Comparison of ENCODE assay signal across 25 cellular contexts in genomic region chr18:48034651-48035555, GRCh38.
DNase-seq lines count a peak whose midpoint lies in the region; ATAC-seq and TF ChIP-seq lines count a peak whose summit lies in the region.
"Had no signal": no experiment of that assay in that cellular context is flagged by ENCODE, and none has a peak within 500 bp of the region (broad histone marks: within the 10 kb centered on the region; RNA-seq: fewer than 3 reads in every experiment).

No MANE protein-coding gene starts in this region.

- H3K27me3 ChIP-seq in spleen (replicated peaks in 1 of 7): no peaks in the 10 kb centered on the region
- H3K27me3 ChIP-seq in Karpas-422 (ENCODE audit: low read length): no peaks in the 10 kb centered on the region
- no peaks in the 10 kb centered on the region for H3K27me3 ChIP-seq in vagina
- H3K27me3 ChIP-seq: brain microvascular endothelial cell, heart right ventricle had no signal

- TF ChIP-seq POLR2A in spleen (IDR thresholded peaks at IDR 0.05) (no peak), vagina (IDR thresholded peaks at IDR 0.05) (no peak)

- peaks cover 14% of the 10 kb centered on the region for H3K27me3 Mint-ChIP-seq in glutamatergic neuron (ENCODE audit: unreplicated experiment)
- peaks cover 0 to 4% (median 3%) of the 10 kb centered on the region in 3 donors for H3K27me3 Mint-ChIP-seq in immature natural killer cell (ENCODE audit: low read depth in 3 of 3)
- H3K27me3 Mint-ChIP-seq: activated CD4-positive, alpha-beta T cell treated with anti-CD3 and anti-CD28 coated beads, Interleukin-2, amount 10 ng/mL, durations not matched to agents 7 days and 5 days; activated T-cell treated with anti-CD3 and anti-CD28 coated beads, Interleukin-2, amount 50 U/mL, for 24 hours had no signal

- H3K9me3 Mint-ChIP-seq in glutamatergic neuron (ENCODE audit: unreplicated experiment) (peaks cover 19% of the 10 kb centered on the region), immature natural killer cell (peaks cover 0 to 2% (median 0%) of the 10 kb centered on the region in 6 donors)
- H3K9me3 Mint-ChIP-seq: activated CD4-positive, alpha-beta T cell treated with anti-CD3 and anti-CD28 coated beads, Interleukin-2, amount 10 ng/mL, durations not matched to agents 7 days and 5 days; activated T-cell treated with anti-CD3 and anti-CD28 coated beads, Interleukin-2, amount 50 U/mL, for 24 hours had no signal

- H3K79me2 ChIP-seq in Karpas-422 (ENCODE audit: low read length): no peaks in the 10 kb centered on the region

- 74 to 87% (median 87%) methylated on average over 16 of the region's 16 CpGs for WGBS in spleen, 5 donors

- ATAC-seq in SK-N-SH treated with all-trans-retinoic acid at 6 μM for 48 hours: no peak; the same call in 2 of the 3 replicates
- ATAC-seq: HCT116, heart right ventricle had no signal

- no peaks in the 10 kb centered on the region for H3K9me3 ChIP-seq in spleen
- H3K9me3 ChIP-seq in Karpas-422 (ENCODE audit: low read length): no peaks in the 10 kb centered on the region
- no peaks in the 10 kb centered on the region for H3K9me3 ChIP-seq in vagina
- H3K9me3 ChIP-seq: Caco-2, heart right ventricle had no signal

- H3K4me1 Mint-ChIP-seq in glutamatergic neuron (ENCODE audit: low read depth, unreplicated experiment) (peaks cover 34% of the 10 kb centered on the region), immature natural killer cell (no peaks in the 10 kb centered on the region)
- H3K4me1 Mint-ChIP-seq: activated CD4-positive, alpha-beta T cell treated with anti-CD3 and anti-CD28 coated beads, Interleukin-2, amount 10 ng/mL, durations not matched to agents 7 days and 5 days had no signal

- H3K4me3 ChIP-seq in spleen (no peak overlapping the region), Karpas-422 (ENCODE audit: low read length) (no peak overlapping the region), vagina (no peak overlapping the region)
- H3K4me3 ChIP-seq: heart right ventricle had no signal

- peak overlapping the region in 2 of 8 donors; percentile 43 to 74 for H3K27ac ChIP-seq in spleen
- H3K27ac ChIP-seq in Karpas-422 (ENCODE audit: low read length): no peak overlapping the region
- no peak overlapping the region for H3K27ac ChIP-seq in vagina
- H3K27ac ChIP-seq: brain microvascular endothelial cell, heart right ventricle had no signal

- no peaks in the 10 kb centered on the region for H3K9me2 ChIP-seq in Karpas-422 (replicated peaks; ENCODE audit: insufficient read depth, low read length)

- intact Hi-C loops in spleen (cut with DNase I; ENCODE audit: low total_unique reads): no loop called here
- intact Hi-C loops in vagina (cut with DNase I): loop anchor here (5.0 kb wide), 1 partner anchor 412 kb away; no protein-coding TSS in a partner anchor

- H4K20me1 ChIP-seq in Karpas-422 (ENCODE audit: insufficient read depth, low read depth, low read length): no peaks in the 10 kb centered on the region

- H3K4me3 Mint-ChIP-seq in glutamatergic neuron (ENCODE audit: unreplicated experiment): no peak overlapping the region
- no peak overlapping the region for H3K4me3 Mint-ChIP-seq in immature natural killer cell
- H3K4me3 Mint-ChIP-seq: activated CD4-positive, alpha-beta T cell treated with anti-CD3 and anti-CD28 coated beads, Interleukin-2, amount 10 ng/mL, durations not matched to agents 7 days and 5 days; activated T-cell treated with anti-CD3 and anti-CD28 coated beads, Interleukin-2, amount 50 U/mL, for 24 hours had no signal

- peaks cover 0 to 8% (median 0%) of the 10 kb centered on the region in 6 donors for H3K36me3 ChIP-seq in spleen
- no peaks in the 10 kb centered on the region for H3K36me3 ChIP-seq in Karpas-422 (ENCODE audit: insufficient read depth, low read length)
- H3K36me3 ChIP-seq in vagina: peaks cover 0 to 4% of the 10 kb centered on the region in 2 donors
- H3K36me3 ChIP-seq: brain microvascular endothelial cell, heart right ventricle had no signal

- H3K9ac ChIP-seq in Karpas-422 (ENCODE audit: low read length): no peak overlapping the region

- no peak overlapping the region for H2AFZ ChIP-seq in Karpas-422 (ENCODE audit: low read length)

- no peak overlapping the region for H3K4me2 ChIP-seq in Karpas-422 (ENCODE audit: low read depth, low read length, poor library complexity, severe bottlenecking)

- H3K36me3 Mint-ChIP-seq in glutamatergic neuron (ENCODE audit: unreplicated experiment): peaks cover 4% of the 10 kb centered on the region
- H3K36me3 Mint-ChIP-seq in immature natural killer cell: no peaks in the 10 kb centered on the region

- H3K27ac Mint-ChIP-seq in glutamatergic neuron (ENCODE audit: unreplicated experiment) (peak overlapping the region; percentile 45), immature natural killer cell (no peak overlapping the region)
- H3K27ac Mint-ChIP-seq: activated CD4-positive, alpha-beta T cell treated with anti-CD3 and anti-CD28 coated beads, Interleukin-2, amount 10 ng/mL, durations not matched to agents 7 days and 5 days; activated T-cell treated with anti-CD3 and anti-CD28 coated beads, Interleukin-2, amount 50 U/mL, for 24 hours had no signal

- TF ChIP-seq CTCF in glutamatergic neuron (IDR thresholded peaks at IDR 0.05; ENCODE audit: partially characterized antibody, unreplicated experiment) (no peak), spleen (IDR thresholded peaks at IDR 0.05 in 8 of 11, conservative IDR thresholded peaks at IDR 0.05 in 3 of 11) (no peak), vagina (IDR thresholded peaks at IDR 0.05) (no peak)

- H3K4me1 ChIP-seq in spleen (peaks cover 0 to 67% (median 28%) of the 10 kb centered on the region in 6 donors), Karpas-422 (ENCODE audit: low read length) (no peaks in the 10 kb centered on the region), vagina (peaks cover 44% of the 10 kb centered on the region)
- H3K4me1 ChIP-seq: Caco-2 had no signal

- DNase-seq in NCI-H82 treated with DMSO at 0.1 percent for 48 hours (lab: John Stamatoyannopoulos, UW; ENCODE audit: unreplicated experiment) (peak; percentile 11), glutamatergic neuron (no peak), spleen (peak; percentile 61), Karpas-422 (no peak), immature natural killer cell (no peak), vagina (ENCODE audit: extremely low spot score in 2 of 2) (no peak)
- DNase-seq: activated CD4-positive, alpha-beta T cell treated with anti-CD3 and anti-CD28 coated beads, Interleukin-2, amount 10 ng/mL, durations not matched to agents 7 days and 5 days; activated naive CD4-positive, alpha-beta T cell; activated T-cell treated with anti-CD3 and anti-CD28 coated beads, Interleukin-2, amount 50 U/mL, for 24 hours; brain microvascular endothelial cell; Caco-2; DMS79 treated with DMSO at 0.1 percent for 48 hours; effector memory CD4-positive, alpha-beta T cell; erythroblast; foreskin fibroblast; GF-D8; heart right ventricle; mesendoderm; NCI-H1105; NCI-H2029; NCI-H226; Right ventricle myocardium superior; trophoblast cell had no signal

TF ChIP-seq in SK-N-SH treated with all-trans-retinoic acid at 6 μM for 48 hours, 23 proteins besides CTCF, POLR2A, EP300 and RAD21 (continues in another document):
- no peak for TF ChIP-seq BACH2 (CRISPR knock-in tag; IDR thresholded peaks at IDR 0.05; ENCODE audit: borderline replicate concordance)
- TF ChIP-seq GLIS3 (CRISPR knock-in tag; IDR thresholded peaks at IDR 0.05): no peak
- no peak for TF ChIP-seq PATZ1 (CRISPR knock-in tag; IDR thresholded peaks at IDR 0.05; ENCODE audit: borderline replicate concordance)
- TF ChIP-seq ZNF70 (CRISPR knock-in tag; IDR thresholded peaks at IDR 0.05): no peak
- no peak for TF ChIP-seq POU6F1 (CRISPR knock-in tag; IDR thresholded peaks at IDR 0.05; ENCODE audit: borderline replicate concordance, low read depth)
- TF ChIP-seq OSR1 (CRISPR knock-in tag; IDR thresholded peaks at IDR 0.05): no peak
- peak; percentile 83 for TF ChIP-seq TCF4 (CRISPR knock-in tag; IDR thresholded peaks at IDR 0.05; ENCODE audit: borderline replicate concordance)

Comparison
In these comparisons a context has a peak if more than half of its experiments do, and no peak if none do; other contexts are left out.
1. DNase-seq: peak in NCI-H82 treated with DMSO at 0.1 percent for 48 hours (single experiment) and spleen (single experiment); none in glutamatergic neuron (single experiment), Karpas-422 (single experiment), immature natural killer cell (0 of 3) and vagina (0 of 2).